31 cellular contexts compared by ENCODE assay signal in genomic region chr20:37457928-37458327, GRCh38.
"Had no signal": no experiment of that assay in that cellular context is flagged by ENCODE, and none has a peak within 500 bp of the region (broad histone marks: within the 10 kb centered on the region; RNA-seq: fewer than 3 reads in every experiment).

No MANE protein-coding gene starts in this region.

- H3K36me3 Mint-ChIP-seq: activated CD8-positive, alpha-beta memory T cell treated with anti-CD3 and anti-CD28 coated beads, Interleukin-2, amount 10 ng/mL, durations not matched to agents 7 days and 5 days; activated naive CD4-positive, alpha-beta T cell treated with anti-CD3 and anti-CD28 coated beads, Interleukin-2, amount 10 ng/mL, durations not matched to agents 7 days and 5 days had no signal

- H3K4me3 Mint-ChIP-seq: activated CD4-positive, alpha-beta memory T cell treated with anti-CD3 and anti-CD28 coated beads, Interleukin-2, amount 10 ng/mL, durations not matched to agents 7 days and 5 days; activated CD8-positive, alpha-beta memory T cell treated with anti-CD3 and anti-CD28 coated beads, Interleukin-2, amount 10 ng/mL, durations not matched to agents 7 days and 5 days; activated naive CD4-positive, alpha-beta T cell treated with anti-CD3 and anti-CD28 coated beads, Interleukin-2, amount 10 ng/mL, durations not matched to agents 7 days and 5 days; activated naive CD8-positive, alpha-beta T cell; activated naive CD8-positive, alpha-beta T cell treated with anti-CD3 and anti-CD28 coated beads, Interleukin-2, amount 50 U/mL, for 24 hours; brain; IgD-negative memory B cell; T-cell; T-helper 17 cell had no signal

- H3K4me1 Mint-ChIP-seq: activated CD4-positive, alpha-beta memory T cell treated with anti-CD3 and anti-CD28 coated beads, Interleukin-2, amount 10 ng/mL, durations not matched to agents 7 days and 5 days; activated CD8-positive, alpha-beta memory T cell treated with anti-CD3 and anti-CD28 coated beads, Interleukin-2, amount 10 ng/mL, durations not matched to agents 7 days and 5 days; activated naive CD8-positive, alpha-beta T cell treated with anti-CD3 and anti-CD28 coated beads, Interleukin-2, amount 50 U/mL, for 24 hours; T-cell; T-helper 17 cell had no signal

- ATAC-seq: activated CD8-positive, alpha-beta memory T cell treated with anti-CD3 and anti-CD28 coated beads, Interleukin-2, amount 10 ng/mL, durations not matched to agents 7 days and 5 days; activated naive CD8-positive, alpha-beta T cell treated with anti-CD3 and anti-CD28 coated beads, Interleukin-2, amount 50 U/mL, for 24 hours; Panc1; SK-N-SH treated with all-trans-retinoic acid at 6 μM for 48 hours; T-cell; T-helper 17 cell had no signal

- H3K27ac Mint-ChIP-seq: activated CD4-positive, alpha-beta memory T cell treated with anti-CD3 and anti-CD28 coated beads, Interleukin-2, amount 10 ng/mL, durations not matched to agents 7 days and 5 days; activated CD8-positive, alpha-beta memory T cell treated with anti-CD3 and anti-CD28 coated beads, Interleukin-2, amount 10 ng/mL, durations not matched to agents 7 days and 5 days; activated naive CD4-positive, alpha-beta T cell treated with anti-CD3 and anti-CD28 coated beads, Interleukin-2, amount 10 ng/mL, durations not matched to agents 7 days and 5 days; activated naive CD8-positive, alpha-beta T cell; activated naive CD8-positive, alpha-beta T cell treated with anti-CD3 and anti-CD28 coated beads, Interleukin-2, amount 50 U/mL, for 24 hours; IgD-negative memory B cell; T-cell; T-helper 17 cell had no signal

- DNase-seq: activated CD4-positive, alpha-beta memory T cell treated with anti-CD3 and anti-CD28 coated beads, Interleukin-2, amount 10 ng/mL, durations not matched to agents 7 days and 5 days; activated CD4-positive, alpha-beta T cell treated with anti-CD3 and anti-CD28 coated beads for 1 hour; activated CD4-positive, alpha-beta T cell treated with anti-CD3 and anti-CD28 coated beads for 48 hours; activated CD4-positive, CD25-positive, alpha-beta regulatory T cell; activated CD8-positive, alpha-beta memory T cell treated with anti-CD3 and anti-CD28 coated beads for 24 hours; activated CD8-positive, alpha-beta memory T cell treated with anti-CD3 and anti-CD28 coated beads, Interleukin-2, amount 10 ng/mL, durations not matched to agents 7 days and 5 days; activated CD8-positive, alpha-beta memory T cell treated with anti-CD3 and anti-CD28 coated beads, Interleukin-2, amount 50 U/mL, for 48 hours; activated effector memory CD4-positive, alpha-beta T cell treated with Interleukin-2 at 50 U/mL for 16 hours; activated naive CD4-positive, alpha-beta T cell treated with anti-CD3 and anti-CD28 coated beads, Interleukin-2, amount 10 ng/mL, durations not matched to agents 7 days and 5 days; activated naive CD8-positive, alpha-beta T cell treated with anti-CD3 and anti-CD28 coated beads, Interleukin-2, amount 50 U/mL, for 24 hours; activated T-cell treated with anti-CD3 and anti-CD28 coated beads, Interleukin-2, amount 50 U/mL, for 48 hours; Karpas-422; KBM-7; NCI-H1048; NCI-H1105 treated with DMSO at 0.1 percent for 48 hours; NCI-H1436; NCI-H1694; NCI-H1930; NCI-H2227 treated with DMSO at 0.1 percent for 48 hours; NCI-H510A treated with DMSO at 0.1 percent for 48 hours; NCI-H526 treated with DMSO at 0.1 percent for 48 hours; NCI-H774; SIG-M5; T-cell; T-helper 17 cell; WERI-Rb-1 had no signal

- H3K27me3 Mint-ChIP-seq: activated CD4-positive, alpha-beta memory T cell treated with anti-CD3 and anti-CD28 coated beads, Interleukin-2, amount 10 ng/mL, durations not matched to agents 7 days and 5 days; T-helper 17 cell had no signal
